Comparison of ENCODE assay signal across 8 cellular contexts in the genomic region with DNA sequence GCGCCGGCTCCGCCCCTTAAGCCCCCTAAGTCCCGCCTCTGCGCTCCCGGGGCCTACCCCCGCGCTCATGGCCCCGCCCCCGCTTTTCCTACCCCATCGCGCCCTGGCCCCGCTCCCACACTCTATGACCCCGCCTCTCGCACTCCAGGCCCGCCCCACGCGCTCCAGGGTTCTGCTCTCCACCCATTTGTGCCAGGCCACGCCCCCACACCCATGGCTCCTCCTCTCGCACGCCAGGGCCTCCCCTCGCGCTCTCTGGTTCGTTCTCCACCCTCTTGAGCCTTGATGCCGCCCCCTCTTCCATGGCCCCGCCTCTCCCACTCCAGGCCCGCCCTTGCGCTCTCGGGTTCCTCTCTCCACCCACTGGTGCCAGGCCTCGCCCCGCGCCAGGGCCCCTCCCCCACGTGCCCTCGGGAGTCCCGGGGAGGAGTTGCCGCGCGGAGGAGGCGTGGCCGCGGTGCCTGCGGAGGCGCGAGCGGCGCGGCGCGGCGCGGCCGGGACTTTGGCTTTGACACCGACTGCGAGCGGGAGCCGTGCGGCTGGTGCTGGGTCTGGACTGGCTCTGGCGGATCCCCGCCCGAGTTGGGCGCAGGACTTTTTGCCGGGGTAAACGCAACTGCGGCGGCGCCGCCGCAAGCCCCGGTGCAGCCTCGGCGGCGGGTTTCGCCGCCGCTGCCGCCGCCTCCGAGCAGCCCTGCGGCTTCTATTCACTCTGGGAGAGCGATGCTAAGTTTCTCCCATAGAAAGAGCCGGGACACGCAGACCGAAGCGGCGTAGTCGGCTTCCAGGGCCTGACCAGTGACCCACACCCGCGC. TPM values are rescaled to one million over a fixed set of nuclear protein-coding genes. Genes with fewer than 3 reads are reported as not detected.
DNase-seq lines count a peak whose midpoint lies in the region; ATAC-seq and TF ChIP-seq lines count a peak whose summit lies in the region.

A gene (plus strand): TSS at position 499 of the 815 bp plus-strand sequence. CDS start 1,071 bp downstream, outside the sequence.

- peak within 1 kb of the TSS; percentile 60 for H2AFZ ChIP-seq in SU-DHL-6 (ENCODE audit: low read depth, low read length, severe bottlenecking)

- H3K36me3 ChIP-seq in SU-DHL-6 (ENCODE audit: low read length) (peaks cover 18% of the 10 kb centered on the region), thoracic aorta (no peaks in the 10 kb centered on the region)

- H3K9me2 ChIP-seq in SU-DHL-6 (replicated peaks; ENCODE audit: insufficient read depth, low read length), result no peaks in the 10 kb centered on the region

- no peak for TF ChIP-seq CTCF in GM10266 (IDR thresholded peaks at IDR 0.05; ENCODE audit: control insufficient read depth, insufficient read depth, low read depth, missing control alignments)
- no peak for TF ChIP-seq CTCF in SU-DHL-6 (IDR thresholded peaks at IDR 0.05; ENCODE audit: insufficient read depth, low read length, poor library complexity, severe bottlenecking)
- no peak for TF ChIP-seq CTCF in osteocyte (IDR thresholded peaks at IDR 0.05)
- TF ChIP-seq CTCF in thoracic aorta (IDR thresholded peaks at IDR 0.05), result no peak

- H4K20me1 ChIP-seq in SU-DHL-6 (ENCODE audit: low read depth, low read length), result peaks cover 12% of the 10 kb centered on the region; the same call in 1 of the 2 replicates

- H3F3A ChIP-seq in SU-DHL-6 (ENCODE audit: insufficient read depth), result no peaks in the 10 kb centered on the region

- no peaks in the 10 kb centered on the region for H3K36me3 Mint-ChIP-seq in activated naive CD8-positive, alpha-beta T cell treated with anti-CD3 and anti-CD28 coated beads, Interleukin-2, amount 10 ng/mL, durations not matched to agents 7 days and 5 days
- no peaks in the 10 kb centered on the region for H3K36me3 Mint-ChIP-seq in osteocyte (ENCODE audit: unreplicated experiment)

- H3K4me1 Mint-ChIP-seq in activated naive CD8-positive, alpha-beta T cell treated with anti-CD3 and anti-CD28 coated beads, Interleukin-2, amount 10 ng/mL, durations not matched to agents 7 days and 5 days, result peaks cover 4% of the 10 kb centered on the region
- peaks cover 15% of the 10 kb centered on the region for H3K4me1 Mint-ChIP-seq in osteocyte (ENCODE audit: unreplicated experiment)

- H3K9me3 ChIP-seq in SU-DHL-6 (ENCODE audit: insufficient read depth, low read length) (no peaks in the 10 kb centered on the region), thoracic aorta (peaks cover 5% of the 10 kb centered on the region)

- ATAC-seq in HG02678 (IDR thresholded peaks at IDR 0.05; ENCODE audit: unreplicated experiment), result peak; percentile 92
- peak; percentile 97 for ATAC-seq in activated naive CD8-positive, alpha-beta T cell treated with anti-CD3 and anti-CD28 coated beads, Interleukin-2, amount 10 ng/mL, durations not matched to agents 7 days and 5 days (ENCODE audit: low read depth)
- ATAC-seq in thoracic aorta (ENCODE audit: insufficient number of reproducible peaks, low FRiP score, low read depth), result peak; percentile 96

- POLR2A ChIA-PET in activated naive CD8-positive, alpha-beta T cell treated with anti-CD3 and anti-CD28 coated beads, Interleukin-2, amount 10 ng/mL, durations not matched to agents 7 days and 5 days (lab: Charles Lee), result no interaction called here

- H3K9ac ChIP-seq in SU-DHL-6 (ENCODE audit: low read length), result peak within 1 kb of the TSS; percentile 78

- H3K79me2 ChIP-seq in SU-DHL-6 (ENCODE audit: insufficient read depth, low read length), result peaks cover 49% of the 10 kb centered on the region

- H3K4me1 ChIP-seq in thoracic aorta (ENCODE audit: control insufficient read depth in 1 of 2, low read depth in 2 of 2), result peaks cover 36 to 45% of the 10 kb centered on the region in 2 donors

- H3K27me3 ChIP-seq in SU-DHL-6 (ENCODE audit: low read length) (no peaks in the 10 kb centered on the region), thoracic aorta (replicated peaks; ENCODE audit: insufficient read depth) (no peaks in the 10 kb centered on the region)

- intact Hi-C loops in head of caudate nucleus (cut with DNase I), result loop anchor here (5.0 to 10.0 kb wide), 4 partner anchors 108 to 458 kb away; a partner anchor contains a TSS

- H3K27ac Mint-ChIP-seq in activated naive CD8-positive, alpha-beta T cell treated with anti-CD3 and anti-CD28 coated beads, Interleukin-2, amount 10 ng/mL, durations not matched to agents 7 days and 5 days, result peak within 1 kb of the TSS; percentile 32
- peak within 1 kb of the TSS; percentile 42 for H3K27ac Mint-ChIP-seq in osteocyte (ENCODE audit: unreplicated experiment)

- H3K9me3 Mint-ChIP-seq in activated naive CD8-positive, alpha-beta T cell treated with anti-CD3 and anti-CD28 coated beads, Interleukin-2, amount 10 ng/mL, durations not matched to agents 7 days and 5 days, result no peaks in the 10 kb centered on the region
- no peaks in the 10 kb centered on the region for H3K9me3 Mint-ChIP-seq in osteocyte (ENCODE audit: unreplicated experiment)

- peak within 1 kb of the TSS; percentile 82 for H3K4me2 ChIP-seq in SU-DHL-6 (ENCODE audit: low read depth, low read length, poor library complexity, severe bottlenecking)

- H3K27me3 Mint-ChIP-seq in activated naive CD8-positive, alpha-beta T cell treated with anti-CD3 and anti-CD28 coated beads, Interleukin-2, amount 10 ng/mL, durations not matched to agents 7 days and 5 days, result peaks cover 5% of the 10 kb centered on the region
- no peaks in the 10 kb centered on the region for H3K27me3 Mint-ChIP-seq in osteocyte (ENCODE audit: unreplicated experiment)

- peak within 1 kb of the TSS; percentile 76 for H3K4me3 ChIP-seq in SU-DHL-6 (ENCODE audit: insufficient read depth, low read length, poor library complexity, severe bottlenecking)
- peak within 1 kb of the TSS; percentile 80 for H3K4me3 ChIP-seq in thoracic aorta

- peak; percentile 97 for DNase-seq in GM10266 (ENCODE audit: extremely low spot score)
- peak; percentile 97 for DNase-seq in NCI-H1105 treated with DMSO at 0.1 percent for 48 hours (lab: John Stamatoyannopoulos, UW)
- DNase-seq in activated naive CD8-positive, alpha-beta T cell treated with anti-CD3 and anti-CD28 coated beads, Interleukin-2, amount 10 ng/mL, durations not matched to agents 7 days and 5 days, result peak; percentile 99
- DNase-seq in head of caudate nucleus, result peak; percentile 99 to 100 (median 100)
- DNase-seq in osteocyte (ENCODE audit: extremely low spot score, unreplicated experiment), result peak; percentile 100
- DNase-seq in thoracic aorta (ENCODE audit: low spot score), result peak; percentile 99

- H3K4me3 Mint-ChIP-seq in activated naive CD8-positive, alpha-beta T cell treated with anti-CD3 and anti-CD28 coated beads, Interleukin-2, amount 10 ng/mL, durations not matched to agents 7 days and 5 days, result peak within 1 kb of the TSS; percentile 82
- H3K4me3 Mint-ChIP-seq in osteocyte (ENCODE audit: unreplicated experiment), result peak within 1 kb of the TSS; percentile 70

- H3K27ac ChIP-seq in SU-DHL-6 (ENCODE audit: low read depth, low read length) (peak within 1 kb of the TSS; percentile 66), thoracic aorta (peak within 1 kb of the TSS; percentile 84 to 87)

RNA-seq across cellular contexts. Expression of the gene that starts here (rescaled TPM):
- 1 to 10 TPM; 2.0 to 2.3 TPM for total RNA-seq in activated naive CD8-positive, alpha-beta T cell treated with anti-CD3 and anti-CD28 coated beads, Interleukin-2, amount 10 ng/mL, durations not matched to agents 7 days and 5 days
- total RNA-seq in osteocyte, result 1.3 and 1.4 TPM in 2 replicates
- 10 to 100 TPM; 14.6 to 17.4 TPM for total RNA-seq in thoracic aorta

Comparison
In these comparisons a context has a peak if more than half of its experiments do, and no peak if none do; other contexts are left out.
1. Peak in every context shown above with its lines: DNase-seq, ATAC-seq, H3K4me3 ChIP-seq and H3K27ac ChIP-seq.